Comparison of ENCODE assay signal across 8 cellular contexts in the genomic region with DNA sequence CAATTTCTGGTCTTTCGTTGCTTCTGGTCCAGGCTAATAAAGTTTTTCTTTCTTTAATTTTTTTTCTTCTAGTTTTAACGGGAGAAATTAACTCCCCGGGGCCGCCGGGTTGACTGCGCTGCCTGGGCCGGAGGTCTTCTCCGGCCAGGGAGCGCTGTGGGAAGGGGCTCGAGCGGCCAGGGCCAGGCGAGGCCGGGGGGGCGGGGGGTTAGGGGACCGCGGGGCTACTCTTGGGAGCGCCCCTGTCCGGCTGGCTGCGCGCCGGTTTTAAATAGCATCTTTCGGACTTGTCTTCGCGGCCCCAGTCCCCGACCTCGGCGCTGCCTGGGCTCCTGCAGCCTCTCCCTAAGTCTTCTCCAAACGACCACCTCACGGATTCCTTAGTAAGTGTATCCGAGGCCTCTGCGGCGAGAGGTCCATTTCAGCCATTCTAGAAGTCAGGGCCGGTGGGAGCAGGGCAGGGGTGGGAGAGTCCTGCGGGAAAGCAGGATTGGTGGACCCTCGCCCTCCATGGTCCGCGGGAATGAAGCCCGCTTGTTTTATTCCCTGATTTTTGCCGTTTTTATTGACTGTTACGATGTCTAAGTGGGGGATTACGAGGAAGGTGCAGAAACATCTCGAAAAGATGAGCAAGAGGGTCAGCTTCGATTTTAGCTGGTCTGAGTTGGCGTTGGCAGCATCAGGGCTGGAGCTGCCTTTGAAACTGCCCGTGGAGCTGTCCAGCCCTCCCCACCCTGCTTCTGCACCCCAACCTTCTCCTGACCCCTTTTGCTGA. TPM values are rescaled to one million over a fixed set of nuclear protein-coding genes. Genes with fewer than 3 reads are reported as not detected.
A peak's percentile ranks its signal among the peaks of the same experiment; 100 is the strongest.
DNase-seq lines count a peak whose midpoint lies in the region; ATAC-seq and TF ChIP-seq lines count a peak whose summit lies in the region.

No MANE protein-coding gene starts in this region.

- H3K36me3 Mint-ChIP-seq in naive B cell = peaks cover 0 to 17% of the 10 kb centered on the region in 2 donors
- peaks cover 21% of the 10 kb centered on the region for H3K36me3 Mint-ChIP-seq in type B pancreatic cell

- peaks cover 16 to 45% (median 30%) of the 10 kb centered on the region in 3 donors for H3K4me1 Mint-ChIP-seq in naive B cell
- H3K4me1 Mint-ChIP-seq in type B pancreatic cell (ENCODE audit: unreplicated experiment) = peaks cover 21% of the 10 kb centered on the region

- TF ChIP-seq CTCF in GM12865 (IDR thresholded peaks at IDR 0.05; ENCODE audit: insufficient read depth, low read depth, low read length, missing control alignments) (no peak), type B pancreatic cell (conservative IDR thresholded peaks at IDR 0.05) (no peak)

- H3K27me3 Mint-ChIP-seq in naive B cell (no peaks in the 10 kb centered on the region), type B pancreatic cell (no peaks in the 10 kb centered on the region)

- ATAC-seq in HG02642 (IDR thresholded peaks at IDR 0.05; ENCODE audit: poor library complexity, unreplicated experiment) = peak; percentile 28
- peak; percentile 7 to 9 for ATAC-seq in naive B cell (ENCODE audit: low read depth in 2 of 2)

- no peaks in the 10 kb centered on the region for H3K9me3 Mint-ChIP-seq in naive B cell
- H3K9me3 Mint-ChIP-seq in type B pancreatic cell = no peaks in the 10 kb centered on the region

- peak overlapping the region; percentile 91 to 98 (median 96) for H3K4me3 Mint-ChIP-seq in naive B cell
- H3K4me3 Mint-ChIP-seq in type B pancreatic cell = peak overlapping the region; percentile 96

- H3K4me3 ChIP-seq in GM12865 (ENCODE audit: low read depth, low read length) = peak overlapping the region; percentile 89

- H3K27ac Mint-ChIP-seq in naive B cell (peak overlapping the region; percentile 90 to 98 (median 95)), type B pancreatic cell (peak overlapping the region; percentile 98)

- DNase-seq in A172 (ENCODE audit: low spot score) (peak; percentile 61), GM12865 (ENCODE audit: low read depth) (peak; percentile 56), NCI-H1092 (lab: John Stamatoyannopoulos, UW) (peak; percentile 61), fibroblast of gingiva (ENCODE audit: low read depth) (peak; percentile 33), naive B cell (peak; percentile 9), type B pancreatic cell (ENCODE audit: extremely low spot score, unreplicated experiment) (no peak)
- DNase-seq in activated CD8-positive, alpha-beta memory T cell treated with anti-CD3 and anti-CD28 coated beads, Interleukin-2, amount 50 U/mL, for 4 hours = peak; percentile 32

RNA-seq across cellular contexts. Expression of a gene that starts 0.5 kb away (rescaled TPM):
- 40.7 and 73.8 TPM in 2 replicates for total RNA-seq in A172 (2014; rRNA removed; shearing (Covaris generic))
- 10 to 100 TPM in 5 of 6 donors, 1 to 10 TPM in 1; 9.6 to 14.3 (median 13.4) TPM for polyA plus RNA-seq in naive B cell (ENCODE audit: low read depth in 6 of 6)
- total RNA-seq in type B pancreatic cell (ENCODE audit: low replicate concordance) = 45.1 and 66.5 TPM in 2 replicates
